11 cellular contexts compared by ENCODE assay signal in the genomic region with DNA sequence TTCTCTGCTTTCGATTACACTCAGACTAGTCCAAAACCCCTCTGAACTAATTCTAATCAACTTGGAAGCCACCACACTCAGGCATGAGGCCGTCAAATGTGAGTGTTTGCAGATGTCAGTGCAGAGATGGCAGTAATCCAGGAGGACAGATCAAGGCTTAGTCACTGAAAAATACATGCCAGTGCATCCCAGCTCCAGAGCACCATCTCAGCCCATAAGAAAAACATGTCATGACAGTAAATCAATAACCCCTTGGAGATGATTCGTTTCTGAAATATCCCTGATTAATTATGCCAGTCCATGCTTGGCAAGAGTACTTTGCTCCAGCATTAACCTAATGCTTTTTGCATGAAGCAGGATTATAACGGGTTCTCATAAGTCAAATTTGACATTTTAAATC.
DNase-seq lines count a peak whose midpoint lies in the region; ATAC-seq, FAIRE-seq and TF ChIP-seq lines count a peak whose summit lies in the region.
"Had no signal": no experiment of that assay in that cellular context is flagged by ENCODE, and none has a peak within 500 bp of the region (broad histone marks: within the 10 kb centered on the region; RNA-seq: fewer than 3 reads in every experiment).

No MANE protein-coding gene starts in this region.

- no peaks in the 10 kb centered on the region for H3K79me2 ChIP-seq in OCI-LY7 (ENCODE audit: insufficient read depth, low read depth, low read length)

- no peak overlapping the region for H3K27ac ChIP-seq in heart right ventricle
- H3K27ac ChIP-seq in small intestine (ENCODE audit: low read depth in 1 of 2, low read length in 1 of 2), result no peak overlapping the region
- H3K27ac ChIP-seq in OCI-LY7 (ENCODE audit: low read depth, low read length, poor library complexity, severe bottlenecking), result no peak overlapping the region
- H3K27ac ChIP-seq: coronary artery, prostate gland had no signal

- POLR2A ChIA-PET in OCI-LY7 (lab: Charles Lee), result interaction anchor here (1.0 kb wide), 1 partner anchor 11 kb away, joined by 3 read pairs; no protein-coding TSS in a partner anchor

- no TSS peak for BruUV-seq in OCI-LY7 (replicated peaks; lab: Mats Ljungman, UMichigan)

- peak; percentile 75 for ATAC-seq in Right ventricle myocardium inferior
- ATAC-seq in heart right ventricle, result peak; percentile 58 to 93 (median 88)
- no peak for ATAC-seq in HG03196 (IDR thresholded peaks at IDR 0.05; ENCODE audit: unreplicated experiment)
- no peak for ATAC-seq in HG02840 (IDR thresholded peaks at IDR 0.05; ENCODE audit: low FRiP score, unreplicated experiment)

- no peak for FAIRE-seq in small intestine (lab: Jason Lieb, UNC)

- 36 to 44% methylated on average over 4 of the region's 4 CpGs for WGBS in heart right ventricle, 2 donors
- 62 to 67% (median 62%) methylated on average over 4 of the region's 4 CpGs for WGBS in small intestine, 3 donors

- H3K4me3 ChIP-seq in heart right ventricle, result no peak overlapping the region
- H3K4me3 ChIP-seq in small intestine (ENCODE audit: low read depth in 1 of 2, low read length in 2 of 2), result no peak overlapping the region
- no peak overlapping the region for H3K4me3 ChIP-seq in OCI-LY7 (ENCODE audit: low read depth, low read length, poor library complexity, severe bottlenecking)
- H3K4me3 ChIP-seq: coronary artery, prostate gland had no signal

- peaks cover 0 to 22% (median 11%) of the 10 kb centered on the region in 9 donors for H3K4me1 ChIP-seq in heart right ventricle
- H3K4me1 ChIP-seq in small intestine (ENCODE audit: control insufficient read depth in 2 of 2, insufficient read depth in 1 of 2, low read depth in 1 of 2, low read length in 1 of 2), result no peaks in the 10 kb centered on the region
- H3K4me1 ChIP-seq in OCI-LY7 (ENCODE audit: insufficient read depth, low read length, poor library complexity, severe bottlenecking), result no peaks in the 10 kb centered on the region
- H3K4me1 ChIP-seq: prostate gland had no signal

- no peak for TF ChIP-seq CTCF in heart right ventricle (IDR thresholded peaks at IDR 0.05)
- TF ChIP-seq CTCF in OCI-LY7 (conservative IDR thresholded peaks at IDR 0.05; ENCODE audit: low read length), result no peak

- no peak overlapping the region for H3K4me2 ChIP-seq in OCI-LY7 (ENCODE audit: low read length)

- intact Hi-C loops in Right ventricle myocardium inferior (cut with DNase I) (loop anchor here (5.0 kb wide), 1 partner anchor 209 kb away; a partner anchor contains a TSS), cardiac septum (cut with DNase I) (no loop called here), heart right ventricle (cut with DNase I) (loop anchor here in 3 of 10 donors (10.0 kb wide), 3 partner anchors 206 to 576 kb away; a partner anchor contains a TSS), OCI-LY7 (cut with micrococcal nuclease; ENCODE audit: unreplicated experiment) (no loop called here)

- H4K20me1 ChIP-seq in OCI-LY7 (ENCODE audit: insufficient read depth, low read length), result no peaks in the 10 kb centered on the region

- no peak for DNase-seq in Right ventricle myocardium inferior (ENCODE audit: missing footprints)
- DNase-seq in cardiac septum (ENCODE audit: low spot score), result no peak
- peak; percentile 22 for DNase-seq in amniotic stem cell (lab: John Stamatoyannopoulos, UW)
- peak in 1 of 2 donors; percentile 69 for DNase-seq in heart right ventricle
- DNase-seq in small intestine, result peak; percentile 4
- DNase-seq in OCI-LY7 (ENCODE audit: low spot score), result no peak
- DNase-seq: NCI-H524 treated with DMSO at 0.1 percent for 48 hours had no signal

- H3K36me3 ChIP-seq in heart right ventricle, result no peaks in the 10 kb centered on the region
- no peaks in the 10 kb centered on the region for H3K36me3 ChIP-seq in small intestine (ENCODE audit: control insufficient read depth in 2 of 2, insufficient read depth in 2 of 2, low read length in 2 of 2)
- H3K36me3 ChIP-seq in OCI-LY7 (ENCODE audit: insufficient read depth, low read length), result no peaks in the 10 kb centered on the region
- H3K36me3 ChIP-seq: prostate gland had no signal

- H3K9me3 ChIP-seq in heart right ventricle (no peaks in the 10 kb centered on the region), small intestine (ENCODE audit: control insufficient read depth, low read depth) (no peaks in the 10 kb centered on the region), OCI-LY7 (ENCODE audit: low read length) (no peaks in the 10 kb centered on the region)
- H3K9me3 ChIP-seq: prostate gland had no signal

- H3K9me2 ChIP-seq in OCI-LY7 (ENCODE audit: insufficient read depth, low read length), result no peaks in the 10 kb centered on the region

- H2AFZ ChIP-seq in OCI-LY7 (ENCODE audit: low read length), result no peak overlapping the region

- CTCF ChIA-PET in OCI-LY7 (lab: Charles Lee; ENCODE audit: unreplicated experiment), result no interaction called here

- H3K27me3 ChIP-seq in heart right ventricle, result no peaks in the 10 kb centered on the region
- H3K27me3 ChIP-seq in small intestine (ENCODE audit: control insufficient read depth in 2 of 2, insufficient read depth in 2 of 2, low read length in 2 of 2), result no peaks in the 10 kb centered on the region

Comparison
In these comparisons a context has a peak if more than half of its experiments do, and no peak if none do; other contexts are left out.
1. ATAC-seq: peak in Right ventricle myocardium inferior (single experiment) and heart right ventricle (8 of 8); none in HG03196 (single experiment) and HG02840 (single experiment).
2. DNase-seq: peak in amniotic stem cell (single experiment) and small intestine (single experiment); none in Right ventricle myocardium inferior (single experiment), cardiac septum (single experiment) and OCI-LY7 (single experiment).